7 cellular contexts compared by ENCODE assay signal in genomic region chr6:113920663-113921267, GRCh38. TPM values are rescaled to one million over a fixed set of nuclear protein-coding genes. Genes with fewer than 3 reads are reported as not detected.
DNase-seq lines count a peak whose midpoint lies in the region; ATAC-seq, FAIRE-seq and TF ChIP-seq lines count a peak whose summit lies in the region.

No MANE protein-coding gene starts in this region.

- H3K9ac ChIP-seq in neuronal stem cell (ENCODE audit: low read depth, low read length, poor library complexity): no peak overlapping the region

- H3K18ac ChIP-seq in neuronal stem cell (ENCODE audit: low read length): peak overlapping the region; percentile 80

- H4K91ac ChIP-seq in neuronal stem cell (ENCODE audit: low read depth, low read length, poor library complexity): no peak overlapping the region

- no peak overlapping the region for H2BK5ac ChIP-seq in neuronal stem cell (ENCODE audit: low read length)

- no peak overlapping the region for H2BK12ac ChIP-seq in neuronal stem cell (ENCODE audit: low read length)

- no peak overlapping the region for H2AK5ac ChIP-seq in neuronal stem cell (ENCODE audit: low read depth, low read length)

- no peak overlapping the region for H2BK120ac ChIP-seq in neuronal stem cell (ENCODE audit: low read depth, low read length)

- peak; percentile 76 for ATAC-seq in HG02763 (IDR thresholded peaks at IDR 0.05; ENCODE audit: unreplicated experiment)

- intact Hi-C loops in stomach (cut with DNase I; ENCODE audit: low total_unique reads): no loop called here

- H3K4me3 ChIP-seq in NB4 (ENCODE audit: low read depth, low read length) (no peak overlapping the region), neuronal stem cell (ENCODE audit: low read length in 2 of 2) (no peak overlapping the region), stomach (no peak overlapping the region)

- H3K4me1 ChIP-seq in neuronal stem cell (ENCODE audit: control insufficient read depth in 2 of 2, insufficient read depth in 1 of 2, low read depth in 1 of 2, low read length in 2 of 2): peaks cover 0 to 3% of the 10 kb centered on the region in 2 donors
- no peaks in the 10 kb centered on the region for H3K4me1 ChIP-seq in stomach

- no peak overlapping the region for H3K14ac ChIP-seq in neuronal stem cell (ENCODE audit: low read length)

- no peak overlapping the region for H3K4ac ChIP-seq in neuronal stem cell (ENCODE audit: low read length)

- no peak for TF ChIP-seq POLR2A in NB4 (IDR thresholded peaks at IDR 0.05; ENCODE audit: extremely low read depth, insufficient read length)
- no peak for TF ChIP-seq POLR2A in stomach (IDR thresholded peaks at IDR 0.05)

- H3K79me1 ChIP-seq in neuronal stem cell (ENCODE audit: low read depth, low read length): no peaks in the 10 kb centered on the region

- no peak overlapping the region for H3K27ac ChIP-seq in neuronal stem cell (replicated peaks; ENCODE audit: low read length)
- H3K27ac ChIP-seq in stomach: no peak overlapping the region

- peak; percentile 1 for DNase-seq in GM19239 (ENCODE audit: insufficient read length, low spot score)
- DNase-seq in NB4 (ENCODE audit: low read depth): peak; percentile 68
- no peak for DNase-seq in neuronal stem cell (ENCODE audit: low spot score)
- DNase-seq in stomach: no peak
- no peak for DNase-seq in OCI-M2 (lab: John Stamatoyannopoulos, UW; ENCODE audit: unreplicated experiment)
- no peak for DNase-seq in activated CD4-positive, CD25-positive, alpha-beta regulatory T cell treated with anti-CD3 and anti-CD28 coated beads, Interleukin-2, amount 50 U/mL, for 72 hours

- H3K27me3 ChIP-seq in neuronal stem cell (ENCODE audit: control insufficient read depth in 3 of 3, insufficient read depth in 3 of 3, low read depth in 1 of 3, low read length in 3 of 3) (no peaks in the 10 kb centered on the region), stomach (no peaks in the 10 kb centered on the region)

- H2BK15ac ChIP-seq in neuronal stem cell (ENCODE audit: low read length): no peak overlapping the region

- FAIRE-seq in GM19239 (lab: Jason Lieb, UNC): peak; percentile 14

- no peak for TF ChIP-seq CTCF in NB4 (IDR thresholded peaks at IDR 0.05; ENCODE audit: low read depth, low read length)
- TF ChIP-seq CTCF in stomach (IDR thresholded peaks at IDR 0.05): no peak

- no peak overlapping the region for H3K4me2 ChIP-seq in neuronal stem cell (ENCODE audit: insufficient read depth, low read length, poor library complexity, severe bottlenecking)

- WGBS in neuronal stem cell (ENCODE audit: extremely low coverage in 2 of 2, insufficient read length in 2 of 2, insufficient replicate concordance in 1 of 2), 2 donors: no CpG with 5 or more reads among the region's 3 CpGs
- 48 to 65% (median 51%) methylated on average over 3 of the region's 3 CpGs for WGBS in stomach, 5 donors

- H3K9me3 ChIP-seq in neuronal stem cell (replicated peaks in 1 of 2; ENCODE audit: control insufficient read depth in 2 of 2, insufficient read depth in 1 of 2, low read depth in 1 of 2, low read length in 2 of 2): no peaks in the 10 kb centered on the region
- no peaks in the 10 kb centered on the region for H3K9me3 ChIP-seq in stomach

- no peak overlapping the region for H3K23ac ChIP-seq in neuronal stem cell (ENCODE audit: low read depth, low read length, poor library complexity)

- no peak overlapping the region for H4K8ac ChIP-seq in neuronal stem cell (ENCODE audit: low read depth, low read length)

- no peak for TF ChIP-seq EP300 in stomach (IDR thresholded peaks at IDR 0.05)

- peak overlapping the region; percentile 84 for H2AFZ ChIP-seq in neuronal stem cell (ENCODE audit: low read length)

- H3K36me3 ChIP-seq in neuronal stem cell (replicated peaks in 1 of 2; ENCODE audit: control insufficient read depth in 2 of 2, insufficient read depth in 2 of 2, low read length in 2 of 2) (no peaks in the 10 kb centered on the region), stomach (no peaks in the 10 kb centered on the region)

RNA-seq across cellular contexts. Expression of gene HDAC2, which starts 50.2 kb away (rescaled TPM):
- polyA plus RNA-seq in neuronal stem cell (2013, experiment 1 of 2): 237 TPM
- 242 TPM for polyA plus RNA-seq in neuronal stem cell (2013, experiment 2 of 2)
- total RNA-seq in stomach: 100 to 1,000 TPM in 1 of 5 donors, 10 to 100 TPM in 4; 11.0 to 106 (median 65.6) TPM
- 10 to 100 TPM; 53.4 to 61.3 (median 53.5) TPM for polyA plus RNA-seq in stomach

Comparison
In these comparisons a context has a peak if more than half of its experiments do, and no peak if none do; other contexts are left out.
1. DNase-seq: peak in GM19239 (single experiment) and NB4 (single experiment); none in neuronal stem cell (single experiment), stomach (single experiment), OCI-M2 (single experiment) and activated CD4-positive, CD25-positive, alpha-beta regulatory T cell treated with anti-CD3 and anti-CD28 coated beads, Interleukin-2, amount 50 U/mL, for 72 hours (single experiment).